In the genomic region with DNA sequence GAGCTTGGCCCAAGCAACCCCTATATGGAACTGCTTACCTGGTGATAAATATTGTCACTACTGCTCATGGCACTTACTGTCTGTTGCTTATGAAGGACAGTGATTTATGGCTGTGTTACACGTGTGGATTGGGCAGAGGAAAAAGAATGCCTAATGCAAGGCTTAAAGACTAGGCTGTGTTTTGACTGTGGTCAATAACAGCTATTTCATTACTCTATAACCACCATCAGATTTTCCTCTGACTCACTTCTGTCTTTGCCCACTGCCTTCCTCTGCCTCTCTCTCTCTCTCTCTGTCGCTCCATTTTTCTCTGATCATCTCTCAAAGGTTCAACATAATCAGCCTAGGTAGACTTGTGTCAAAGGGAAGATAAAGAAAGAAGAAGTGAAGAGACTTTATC, we compare ENCODE assay signal across 23 cellular contexts.
"Had no signal": no experiment of that assay in that cellular context is flagged by ENCODE, and none has a peak within 500 bp of the region (broad histone marks: within the 10 kb centered on the region; RNA-seq: fewer than 3 reads in every experiment).

No MANE protein-coding gene starts in this region.

- H3K4me1 ChIP-seq: SJSA1 had no signal

- H3K9me3 ChIP-seq: SJSA1 had no signal

- H3K27ac ChIP-seq: SJSA1, SK-N-MC had no signal

- H3K36me3 ChIP-seq: SJSA1 had no signal

- H3K27me3 ChIP-seq: SJSA1 had no signal

- H3K4me3 ChIP-seq: SJSA1, SK-N-MC had no signal

- DNase-seq: IMR-90, Karpas-422, KG1, MM.1S, NCI-H1092 treated with DMSO at 0.1 percent for 48 hours, NCI-H1436, NCI-H187, NCI-H2029, NCI-H2081 treated with DMSO at 0.1 percent for 48 hours, NCI-H2171, NCI-H226, NCI-H446, NCI-H510A, NCI-H524 treated with DMSO at 0.1 percent for 48 hours, NCI-H69, NCI-H774, Right ventricle myocardium superior, RPMI8226, SIG-M5 had no signal

- FAIRE-seq: HepG2, RCC 7860 had no signal

- ATAC-seq: HepG2 had no signal
